Comparison of ENCODE assay signal across 8 cellular contexts in the genomic region with DNA sequence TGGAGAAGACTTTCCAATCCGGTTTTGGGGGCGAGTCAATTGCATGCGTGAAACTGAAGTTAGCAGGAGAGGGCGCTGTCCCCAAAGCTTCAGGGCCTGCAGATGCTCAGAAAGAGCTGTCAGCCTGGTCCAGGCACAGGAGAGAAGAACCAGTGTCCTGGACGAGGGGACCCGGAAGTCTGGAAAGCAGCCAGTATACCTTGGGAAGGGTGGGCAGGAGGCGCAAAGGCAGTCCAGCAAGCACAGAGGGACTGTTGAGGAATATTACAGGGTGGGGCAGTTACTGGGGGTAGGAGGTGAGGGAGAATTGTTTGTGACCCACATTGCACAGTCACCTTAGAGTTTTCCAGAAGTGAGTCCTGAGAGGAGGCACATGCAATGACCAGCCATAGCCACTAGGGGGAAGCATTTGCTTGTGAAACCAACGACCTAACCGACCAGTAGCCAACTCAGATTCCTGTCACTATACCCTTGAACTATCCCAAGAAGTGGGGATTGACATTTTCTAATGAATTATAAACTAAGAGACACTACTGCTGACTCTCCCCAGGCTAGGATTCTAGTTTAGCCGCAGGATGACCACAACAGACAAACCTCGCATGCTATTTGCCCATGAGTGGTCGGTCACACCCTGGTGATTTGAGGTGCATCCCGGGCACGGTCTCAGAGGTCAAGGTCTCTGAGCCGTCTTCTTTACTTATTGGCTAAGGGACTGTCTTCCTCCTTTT.
DNase-seq lines count a peak whose midpoint lies in the region; ATAC-seq and TF ChIP-seq lines count a peak whose summit lies in the region.

No MANE protein-coding gene starts in this region.

- DNase-seq in AG08396 (ENCODE audit: low spot score) = peak; percentile 63
- DNase-seq in NCI-H2107 (lab: John Stamatoyannopoulos, UW) = peak; percentile 10
- peak; percentile 23 to 30 for DNase-seq in central memory CD8-positive, alpha-beta T cell (ENCODE audit: low spot score in 2 of 2)
- peak; percentile 49 to 77 for DNase-seq in left colon
- peak; percentile 52 for DNase-seq in stimulated activated CD4-positive, alpha-beta T cell treated with anti-CD3 and anti-CD28 coated beads, Interleukin-4, amount 100 ng/mL, for 1 hour

- H3K27me3 Mint-ChIP-seq in central memory CD8-positive, alpha-beta T cell = peaks cover 21% of the 10 kb centered on the region

- H3K27ac Mint-ChIP-seq in central memory CD8-positive, alpha-beta T cell (ENCODE audit: low read depth) = no peak overlapping the region

- intact Hi-C loops in left colon (cut with DNase I, micrococcal nuclease) = loop anchor here in 1 of 2 donors (10.0 kb wide), 1 partner anchor 1477 kb away; no protein-coding TSS in a partner anchor

- no peaks in the 10 kb centered on the region for H3K4me1 Mint-ChIP-seq in central memory CD8-positive, alpha-beta T cell

- no peak overlapping the region for H3K4me3 Mint-ChIP-seq in central memory CD8-positive, alpha-beta T cell

- no peak overlapping the region for H3K4me3 ChIP-seq in WI38 (ENCODE audit: low read depth, low read length)

- peaks cover 2% of the 10 kb centered on the region for H3K36me3 Mint-ChIP-seq in central memory CD8-positive, alpha-beta T cell (ENCODE audit: insufficient read depth)

- peak; percentile 69 for ATAC-seq in GM18858 (IDR thresholded peaks at IDR 0.05; ENCODE audit: unreplicated experiment)
- peak; percentile 80 for ATAC-seq in HG03045 (IDR thresholded peaks at IDR 0.05; ENCODE audit: unreplicated experiment)
- peak; percentile 36 for ATAC-seq in central memory CD8-positive, alpha-beta T cell (replicated peaks; ENCODE audit: extremely low read depth, poor library complexity, severe bottlenecking)
- ATAC-seq in left colon = peak; percentile 78

- no peaks in the 10 kb centered on the region for H3K9me3 Mint-ChIP-seq in central memory CD8-positive, alpha-beta T cell

- peak; percentile 99 for TF ChIP-seq CTCF in WI38 (IDR thresholded peaks at IDR 0.05; ENCODE audit: low read depth, low read length)

Comparison
In these comparisons a context has a peak if more than half of its experiments do, and no peak if none do; other contexts are left out.
1. DNase-seq: peak in every context shown above with its lines; median percentile 63 in AG08396; 63 in left colon; 52 in stimulated activated CD4-positive, alpha-beta T cell treated with anti-CD3 and anti-CD28 coated beads, Interleukin-4, amount 100 ng/mL, for 1 hour; 26 in central memory CD8-positive, alpha-beta T cell; 10 in NCI-H2107.